In genomic region chr12:3552726-3553045, GRCh38 we compare ENCODE assay signal across 23 cellular contexts.
"Had no signal": no experiment of that assay in that cellular context is flagged by ENCODE, and none has a peak within 500 bp of the region (broad histone marks: within the 10 kb centered on the region; RNA-seq: fewer than 3 reads in every experiment).

No MANE protein-coding gene starts in this region.

- H3K27ac ChIP-seq: breast epithelium, RWPE1 had no signal

- H3K36me3 ChIP-seq: breast epithelium, MG63 had no signal

- H3K4me3 ChIP-seq: breast epithelium, MG63 had no signal

- DNase-seq: activated CD4-positive, alpha-beta T cell treated with anti-CD3 and anti-CD28 coated beads for 48 hours; activated CD4-positive, alpha-beta T cell treated with anti-CD3 and anti-CD28 coated beads, Interleukin-2, amount 50 U/mL, for 4 hours; activated CD4-positive, CD25-positive, alpha-beta regulatory T cell treated with anti-CD3 and anti-CD28 coated beads, Interleukin-2, amount 50 U/mL, for 72 hours; activated CD8-positive, alpha-beta T cell treated with anti-CD3 and anti-CD28 coated beads, Interleukin-2, amount 10 ng/mL, durations not matched to agents 7 days and 5 days; activated naive CD4-positive, alpha-beta T cell; activated T-cell treated with anti-CD3 and anti-CD28 coated beads, Interleukin-2, amount 50 U/mL, for 72 hours; central memory CD4-positive, alpha-beta T cell; MG63; NCI-H1105; NCI-H1436 treated with DMSO at 0.1 percent for 48 hours; NCI-H187; NCI-H2081; NCI-H510A treated with DMSO at 0.1 percent for 48 hours; NCI-H69; NK-92 treated with Interleukin-12 subunit alpha and Interleukin-12 subunit beta, amount 100 ng/mL, for 24 hours; OCI-M1; SHP77 treated with DMSO at 0.1 percent for 48 hours; T-helper 17 cell; T-helper 9 cell had no signal

- H3K9me3 ChIP-seq: breast epithelium, MG63 had no signal

- ATAC-seq: activated CD8-positive, alpha-beta T cell treated with anti-CD3 and anti-CD28 coated beads, Interleukin-2, amount 10 ng/mL, durations not matched to agents 7 days and 5 days; activated T-cell treated with anti-CD3 and anti-CD28 coated beads, Interleukin-2, amount 50 U/mL, for 72 hours; Panc1; T-helper 17 cell; WTC11 had no signal

- H3K27me3 ChIP-seq: MG63 had no signal

- H3K4me1 ChIP-seq: breast epithelium had no signal
